8 cellular contexts compared by ENCODE assay signal in genomic region chr2:59025157-59025757, GRCh38.
DNase-seq lines count a peak whose midpoint lies in the region; ATAC-seq and TF ChIP-seq lines count a peak whose summit lies in the region.

No MANE protein-coding gene starts in this region.

- no peaks in the 10 kb centered on the region for H3K9me2 ChIP-seq in OCI-LY1 (ENCODE audit: low read depth, low read length)

- DNase-seq in A673 (ENCODE audit: low spot score): peak; percentile 58
- DNase-seq in GDM1 (lab: John Stamatoyannopoulos, UW): peak; percentile 30
- peak; percentile 11 to 20 for DNase-seq in dermis microvascular lymphatic vessel endothelial cell (ENCODE audit: low read depth in 2 of 2)
- peak; percentile 5 for DNase-seq in myocyte (ENCODE audit: low read depth)

- peak; percentile 63 for ATAC-seq in HG02884 (IDR thresholded peaks at IDR 0.05; ENCODE audit: unreplicated experiment)
- no peak for ATAC-seq in HG03175 (IDR thresholded peaks at IDR 0.05; ENCODE audit: unreplicated experiment)
- no peak for ATAC-seq in GM18870 (IDR thresholded peaks at IDR 0.05; ENCODE audit: unreplicated experiment)

- no peak overlapping the region for H3K4me2 ChIP-seq in OCI-LY1 (ENCODE audit: low read length)

- no peaks in the 10 kb centered on the region for H3K36me3 ChIP-seq in A673 (ENCODE audit: insufficient read depth, low read length, poor library complexity, severe bottlenecking)
- no peaks in the 10 kb centered on the region for H3K36me3 ChIP-seq in OCI-LY1 (ENCODE audit: insufficient read depth, low read length)

- H3F3A ChIP-seq in OCI-LY1 (ENCODE audit: insufficient read depth, low read length): no peaks in the 10 kb centered on the region

- H3K27ac ChIP-seq in A673 (ENCODE audit: low read depth, low read length, poor library complexity, severe bottlenecking) (no peak overlapping the region), OCI-LY1 (ENCODE audit: low read depth, low read length, poor library complexity, severe bottlenecking) (no peak overlapping the region)

- no peaks in the 10 kb centered on the region for H3K4me1 ChIP-seq in A673 (ENCODE audit: insufficient read depth, low read length, poor library complexity, severe bottlenecking)
- H3K4me1 ChIP-seq in OCI-LY1 (ENCODE audit: insufficient read depth, low read length, severe bottlenecking): no peaks in the 10 kb centered on the region

- intact Hi-C loops in A673 (cut with micrococcal nuclease; ENCODE audit: unreplicated experiment): loop anchor here (5.0 to 10.0 kb wide), 3 partner anchors 157 to 1530 kb away; partner anchors contain the start of gene BCL11A

- no TSS peak for BruUV-seq in A673 (replicated peaks; lab: Mats Ljungman, UMichigan)

- no peaks in the 10 kb centered on the region for H3K79me2 ChIP-seq in OCI-LY1 (ENCODE audit: insufficient read depth, low read length)

- TF ChIP-seq CTCF in A673 (conservative IDR thresholded peaks at IDR 0.05; ENCODE audit: low read depth, low read length) (peak; percentile 93), OCI-LY1 (IDR thresholded peaks at IDR 0.05; ENCODE audit: low read length) (peak; percentile 89)

- no peak overlapping the region for H2AFZ ChIP-seq in OCI-LY1 (ENCODE audit: low read length)

- no peak overlapping the region for H3K4me3 ChIP-seq in A673 (ENCODE audit: low read depth, low read length, poor library complexity, severe bottlenecking)
- H3K4me3 ChIP-seq in OCI-LY1 (ENCODE audit: low read depth, low read length, poor library complexity, severe bottlenecking): no peak overlapping the region

- H3K27me3 ChIP-seq in A673 (replicated peaks; ENCODE audit: insufficient read depth, low read depth, low read length, poor library complexity) (no peaks in the 10 kb centered on the region), OCI-LY1 (ENCODE audit: insufficient read depth, low read length) (no peaks in the 10 kb centered on the region)

- POLR2A ChIA-PET in A673 (lab: Charles Lee; ENCODE audit: low non-redundant PET): no interaction called here

- H3K9me3 ChIP-seq in A673 (ENCODE audit: low read depth, low read length, poor library complexity, severe bottlenecking) (no peaks in the 10 kb centered on the region), OCI-LY1 (ENCODE audit: low read length) (no peaks in the 10 kb centered on the region)

- CTCF ChIA-PET in A673 (lab: Charles Lee): interaction anchor here (1.1 to 2.0 kb wide), 2 partner anchors 157 to 1525 kb away, joined by 3 to 8 read pairs; no protein-coding TSS in a partner anchor

- no peaks in the 10 kb centered on the region for H4K20me1 ChIP-seq in OCI-LY1 (ENCODE audit: insufficient read depth, low read length)

- H3K9ac ChIP-seq in OCI-LY1 (ENCODE audit: low read length): no peak overlapping the region

Comparison
In these comparisons a context has a peak if more than half of its experiments do, and no peak if none do; other contexts are left out.
1. DNase-seq: peak in every context shown above with its lines; median percentile 58 in A673; 30 in GDM1; 16 in dermis microvascular lymphatic vessel endothelial cell; 5 in myocyte.